11 cellular contexts compared by ENCODE assay signal in genomic region chrX:13693341-13693871, GRCh38. TPM values are rescaled to one million over a fixed set of nuclear protein-coding genes. Genes with fewer than 3 reads are reported as not detected.
DNase-seq lines count a peak whose midpoint lies in the region; ATAC-seq and TF ChIP-seq lines count a peak whose summit lies in the region.
"Had no signal": no experiment of that assay in that cellular context is flagged by ENCODE, and none has a peak within 500 bp of the region (broad histone marks: within the 10 kb centered on the region; RNA-seq: fewer than 3 reads in every experiment).

No MANE protein-coding gene starts in this region.

- no peaks in the 10 kb centered on the region for H3K27me3 Mint-ChIP-seq in effector memory CD8-positive, alpha-beta T cell

- no peak overlapping the region for H2AK5ac ChIP-seq in trophoblast cell (ENCODE audit: low read length)

- DNase-seq in GM06990 (ENCODE audit: extremely low read depth, insufficient read length) (no peak), NOMO-1 (lab: John Stamatoyannopoulos, UW; ENCODE audit: unreplicated experiment in 2 of 2) (peak; percentile 27 to 43), trophoblast cell (peak; percentile 39 to 73), T-helper 2 cell (no peak), BE2C (no peak)
- no peak for DNase-seq in effector memory CD8-positive, alpha-beta T cell
- DNase-seq in activated CD4-positive, CD25-positive, alpha-beta regulatory T cell (lab: John Stamatoyannopoulos, UW) = no peak
- DNase-seq: activated naive CD4-positive, alpha-beta T cell treated with anti-CD3 and anti-CD28 coated beads for 36 hours had no signal

- H3K4me2 ChIP-seq in trophoblast cell (ENCODE audit: low read length) = peak overlapping the region; percentile 5

- peaks cover 16% of the 10 kb centered on the region for H3K79me2 ChIP-seq in trophoblast cell (ENCODE audit: control insufficient read depth, insufficient read depth, low read length, poor library complexity)

- H2BK120ac ChIP-seq in trophoblast cell (ENCODE audit: insufficient read depth, low read length, poor library complexity) = no peak overlapping the region

- H3K27ac ChIP-seq in trophoblast cell (ENCODE audit: low read depth, low read length) = peak overlapping the region; percentile 67
- H3K27ac ChIP-seq: SK-N-MC had no signal

- H2BK12ac ChIP-seq in trophoblast cell (ENCODE audit: low read length) = peak overlapping the region; percentile 53

- no peak overlapping the region for H3K23ac ChIP-seq in trophoblast cell (ENCODE audit: low read length)

- no peak overlapping the region for H4K12ac ChIP-seq in trophoblast cell (ENCODE audit: low read depth, low read length)

- no peak for ATAC-seq in effector memory CD8-positive, alpha-beta T cell (replicated peaks)
- ATAC-seq in HG02970 (IDR thresholded peaks at IDR 0.05; ENCODE audit: low FRiP score, unreplicated experiment) = no peak

- WGBS in trophoblast cell (ENCODE audit: extremely low coverage, insufficient coverage, insufficient read length) = no CpG with 5 or more reads among the region's 6 CpGs

- H3K4me1 ChIP-seq in trophoblast cell (ENCODE audit: control insufficient read depth in 1 of 2, insufficient read depth in 2 of 2, low read length in 2 of 2) (peaks cover 7 to 12% of the 10 kb centered on the region in 2 experiments), BE2C (peaks cover 5% of the 10 kb centered on the region; the same call in 1 of the 2 replicates)

- no peaks in the 10 kb centered on the region for H3K27me3 ChIP-seq in GM06990 (replicated peaks; ENCODE audit: control insufficient read depth, insufficient read depth, low read length)
- H3K27me3 ChIP-seq in trophoblast cell (ENCODE audit: insufficient read depth, low read length) = no peaks in the 10 kb centered on the region
- no peaks in the 10 kb centered on the region for H3K27me3 ChIP-seq in BE2C

- no peak overlapping the region for H3K14ac ChIP-seq in trophoblast cell (ENCODE audit: low read length)

- no peak overlapping the region for H4K8ac ChIP-seq in trophoblast cell (ENCODE audit: low read depth, low read length)

- no peak overlapping the region for H4K91ac ChIP-seq in trophoblast cell (ENCODE audit: low read depth, low read length)

- no peak overlapping the region for H3K4ac ChIP-seq in trophoblast cell (ENCODE audit: low read depth, low read length)

- peak overlapping the region; percentile 66 to 68 for H3K4me3 Mint-ChIP-seq in effector memory CD8-positive, alpha-beta T cell
- H3K4me3 Mint-ChIP-seq: activated naive CD4-positive, alpha-beta T cell treated with anti-CD3 and anti-CD28 coated beads for 36 hours had no signal

- H3K79me1 ChIP-seq in trophoblast cell (ENCODE audit: low read length) = peaks cover 8% of the 10 kb centered on the region

- H3K36me3 ChIP-seq in GM06990 (ENCODE audit: control insufficient read depth, insufficient read depth, low read length) (peaks cover 1% of the 10 kb centered on the region; the same call in 1 of the 2 replicates), trophoblast cell (ENCODE audit: control insufficient read depth in 1 of 2, insufficient read depth in 2 of 2, low read length in 2 of 2) (peaks cover 0 to 3% of the 10 kb centered on the region in 2 experiments), BE2C (no peaks in the 10 kb centered on the region)
- H3K36me3 ChIP-seq: thoracic aorta had no signal

- peak overlapping the region; percentile 84 to 86 for H3K27ac Mint-ChIP-seq in effector memory CD8-positive, alpha-beta T cell
- H3K27ac Mint-ChIP-seq: activated naive CD4-positive, alpha-beta T cell treated with anti-CD3 and anti-CD28 coated beads for 36 hours had no signal

- H3K9me3 ChIP-seq in trophoblast cell (ENCODE audit: insufficient read depth, low read depth, low read length) (no peaks in the 10 kb centered on the region), BE2C (no peaks in the 10 kb centered on the region)
- H3K9me3 ChIP-seq: thoracic aorta had no signal

- H3K9ac ChIP-seq in trophoblast cell (ENCODE audit: low read length) = no peak overlapping the region

- peak overlapping the region; percentile 35 for H2AFZ ChIP-seq in trophoblast cell (ENCODE audit: insufficient read depth, low read length, poor library complexity)

- H3K36me3 Mint-ChIP-seq in effector memory CD8-positive, alpha-beta T cell (ENCODE audit: insufficient read depth) = peaks cover 11% of the 10 kb centered on the region

- no peaks in the 10 kb centered on the region for H3K9me3 Mint-ChIP-seq in effector memory CD8-positive, alpha-beta T cell
- H3K9me3 Mint-ChIP-seq: activated naive CD4-positive, alpha-beta T cell treated with anti-CD3 and anti-CD28 coated beads for 36 hours had no signal

- H3K4me3 ChIP-seq in GM06990 (replicated peaks; ENCODE audit: low read depth, low read length) (peak overlapping the region; percentile 72), trophoblast cell (ENCODE audit: low read depth, low read length) (no peak overlapping the region), BE2C (ENCODE audit: low read depth, low read length) (no peak overlapping the region)
- H3K4me3 ChIP-seq: SK-N-MC, thoracic aorta had no signal

- TF ChIP-seq CTCF in GM06990 (IDR thresholded peaks at IDR 0.05; ENCODE audit: insufficient read depth, low read length, poor library complexity, severe bottlenecking) (no peak), BE2C (IDR thresholded peaks at IDR 0.05; ENCODE audit: low read depth, low read length) (no peak)

- H3K18ac ChIP-seq in trophoblast cell (ENCODE audit: low read length) = no peak overlapping the region

- H2BK5ac ChIP-seq in trophoblast cell (ENCODE audit: low read depth, low read length, poor library complexity) = no peak overlapping the region

- peaks cover 44 to 54% of the 10 kb centered on the region in 2 donors for H3K4me1 Mint-ChIP-seq in effector memory CD8-positive, alpha-beta T cell (ENCODE audit: low read depth in 2 of 2)

RNA-seq across cellular contexts. Expression of gene RAB9A, which starts 4.5 kb away (rescaled TPM):
- 78.2 and 82.7 TPM in 2 replicates for polyA plus RNA-seq in trophoblast cell (2013)
- polyA plus RNA-seq in BE2C (2012; ENCODE audit: insufficient read depth, insufficient read length, low read depth) = 25.0 TPM

RNA-seq across cellular contexts. Expression of gene TCEANC, which starts 40.5 kb away (rescaled TPM):
- polyA plus RNA-seq in trophoblast cell (2013) = 1.7 and 1.8 TPM in 2 replicates
- polyA plus RNA-seq in BE2C (2012; ENCODE audit: insufficient read depth, insufficient read length, low read depth) = 4.5 TPM

RNA-seq across cellular contexts. Expression of gene TRAPPC2, which starts 41.0 kb away (rescaled TPM):
- 8.8 and 9.2 TPM in 2 replicates for polyA plus RNA-seq in trophoblast cell (2013)
- polyA plus RNA-seq in BE2C (2012; ENCODE audit: insufficient read depth, insufficient read length, low read depth) = 10.1 TPM

RNA-seq across cellular contexts. Expression of gene OFD1, which starts 41.1 kb away (rescaled TPM):
- polyA plus RNA-seq in trophoblast cell (2013) = 35.8 and 38.2 TPM in 2 replicates
- polyA plus RNA-seq in BE2C (2012; ENCODE audit: insufficient read depth, insufficient read length, low read depth) = 12.4 TPM

Comparison
In these comparisons a context has a peak if more than half of its experiments do, and no peak if none do; other contexts are left out.
1. DNase-seq: peak in NOMO-1 (2 of 2) and trophoblast cell (2 of 2); none in GM06990 (single experiment), effector memory CD8-positive, alpha-beta T cell (0 of 3), T-helper 2 cell (0 of 5), BE2C (single experiment) and activated CD4-positive, CD25-positive, alpha-beta regulatory T cell (0 of 4).